11 cellular contexts compared by ENCODE assay signal in genomic region chr19:18735324-18735723, GRCh38. TPM values are rescaled to one million over a fixed set of nuclear protein-coding genes. Genes with fewer than 3 reads are reported as not detected.
"Had no signal": no experiment of that assay in that cellular context is flagged by ENCODE, and none has a peak within 500 bp of the region (broad histone marks: within the 10 kb centered on the region; RNA-seq: fewer than 3 reads in every experiment).

No MANE protein-coding gene starts in this region.

- DNase-seq: activated CD4-positive, alpha-beta T cell treated with anti-CD3 and anti-CD28 coated beads, Interleukin-2, amount 50 U/mL, for 1 hour; activated naive CD4-positive, alpha-beta T cell treated with anti-CD3 and anti-CD28 coated beads, Interleukin-2, amount 10 ng/mL, durations not matched to agents 7 days and 5 days; kidney glomerular epithelial cell; stimulated activated CD4-positive, alpha-beta T cell treated with anti-CD3 and anti-CD28 coated beads, Interleukin-15, amount 100 ng/mL, for 24 hours; stimulated activated CD4-positive, alpha-beta T cell treated with anti-CD3 and anti-CD28 coated beads, Interleukin-4, amount 100 ng/mL, for 4 hours; uterus had no signal

- H3K4me1 Mint-ChIP-seq: activated naive CD4-positive, alpha-beta T cell treated with anti-CD3 and anti-CD28 coated beads, Interleukin-2, amount 10 ng/mL, durations not matched to agents 7 days and 5 days had no signal

- H3K9me3 ChIP-seq: thyroid gland, uterus had no signal

- H3K27me3 ChIP-seq: thyroid gland, uterus had no signal

- H3K36me3 Mint-ChIP-seq: activated naive CD4-positive, alpha-beta T cell treated with anti-CD3 and anti-CD28 coated beads, Interleukin-2, amount 10 ng/mL, durations not matched to agents 7 days and 5 days had no signal

- H3K27ac ChIP-seq: thyroid gland, uterus had no signal

- H3K36me3 ChIP-seq: thyroid gland, uterus had no signal

- H3K4me3 Mint-ChIP-seq: activated naive CD4-positive, alpha-beta T cell treated with anti-CD3 and anti-CD28 coated beads, Interleukin-2, amount 10 ng/mL, durations not matched to agents 7 days and 5 days had no signal

- H3K4me1 ChIP-seq: uterus had no signal

- H3K4me3 ChIP-seq: thyroid gland, uterus had no signal

- H3K27ac Mint-ChIP-seq: activated naive CD4-positive, alpha-beta T cell treated with anti-CD3 and anti-CD28 coated beads, Interleukin-2, amount 10 ng/mL, durations not matched to agents 7 days and 5 days; activated T-helper 2 cell treated with anti-CD3 and anti-CD28 coated beads, Interferon-gamma antibody, Interleukin-2, Interleukin-4, amounts not matched to agents 10 μg/mL and 5 μg/mL and 100 μg/mL, durations not matched to agents 14 hours and 24 hours and 36 hours had no signal

- H3K9me3 Mint-ChIP-seq: activated naive CD4-positive, alpha-beta T cell treated with anti-CD3 and anti-CD28 coated beads, Interleukin-2, amount 10 ng/mL, durations not matched to agents 7 days and 5 days; activated T-helper 2 cell treated with anti-CD3 and anti-CD28 coated beads, Interferon-gamma antibody, Interleukin-2, Interleukin-4, amounts not matched to agents 10 μg/mL and 5 μg/mL and 100 μg/mL, durations not matched to agents 14 hours and 24 hours and 36 hours had no signal

- H3K27me3 Mint-ChIP-seq: activated naive CD4-positive, alpha-beta T cell treated with anti-CD3 and anti-CD28 coated beads, Interleukin-2, amount 10 ng/mL, durations not matched to agents 7 days and 5 days had no signal

RNA-seq across cellular contexts. Expression of gene COMP, which starts 55.8 kb away (rescaled TPM):
- total RNA-seq: activated T-helper 2 cell treated with anti-CD3 and anti-CD28 coated beads, Interferon-gamma antibody, Interleukin-2, Interleukin-4, amounts not matched to agents 10 μg/mL and 5 μg/mL and 100 μg/mL, durations not matched to agents 14 hours and 24 hours and 36 hours; endothelial cell of umbilical vein; frontal cortex had no signal
- polyA plus RNA-seq: endothelial cell of umbilical vein, neural cell had no signal
